ENCODE assay signal across 8 cellular contexts in genomic region chr6:108782231-108783041, GRCh38.
DNase-seq lines count a peak whose midpoint lies in the region; ATAC-seq and TF ChIP-seq lines count a peak whose summit lies in the region.

No MANE protein-coding gene starts in this region.

- H4K20me1 ChIP-seq in OCI-LY3 (ENCODE audit: insufficient read depth, low read length) = no peaks in the 10 kb centered on the region

- H3K79me2 ChIP-seq in OCI-LY3 (ENCODE audit: low read length) = no peaks in the 10 kb centered on the region

- peak overlapping the region; percentile 52 for H3K4me2 ChIP-seq in OCI-LY3 (ENCODE audit: low read length)

- ATAC-seq in HG03342 (IDR thresholded peaks at IDR 0.05; ENCODE audit: unreplicated experiment) = no peak

- peak; percentile 88 for TF ChIP-seq CTCF in HL-60 (IDR thresholded peaks at IDR 0.05; ENCODE audit: insufficient read depth, low read length)
- TF ChIP-seq CTCF in OCI-LY3 (IDR thresholded peaks at IDR 0.05; ENCODE audit: low read depth, low read length) = peak; percentile 72

- peaks cover 4% of the 10 kb centered on the region; the same call in 1 of the 2 replicates for H3K4me1 ChIP-seq in OCI-LY3 (ENCODE audit: low read length)
- H3K4me1 ChIP-seq in esophagus (ENCODE audit: control insufficient read depth in 2 of 2, insufficient read depth in 2 of 2, low read length in 1 of 2) = peaks cover 0 to 3% of the 10 kb centered on the region in 2 donors
- peaks cover 6 to 8% of the 10 kb centered on the region in 2 donors for H3K4me1 ChIP-seq in mucosa of rectum (ENCODE audit: control insufficient read depth in 2 of 2, insufficient read depth in 2 of 2, low read length in 2 of 2)

- H3K9ac ChIP-seq in OCI-LY3 (ENCODE audit: low read length) = no peak overlapping the region
- peak overlapping the region; percentile 20 to 65 for H3K9ac ChIP-seq in mucosa of rectum (ENCODE audit: low read depth in 1 of 2, low read length in 2 of 2)

- H3K27ac ChIP-seq in HL-60 (replicated peaks) (no peak overlapping the region), OCI-LY3 (ENCODE audit: low read length) (no peak overlapping the region), esophagus (ENCODE audit: low read depth in 2 of 2, low read length in 1 of 2) (peak overlapping the region in 1 of 2 donors; percentile 28), mucosa of rectum (ENCODE audit: low read depth in 2 of 2, low read length in 2 of 2) (peak overlapping the region in 1 of 2 donors; percentile 29)

- WGBS in esophagus, 2 donors = 2 to 3% methylated on average over 21 of the region's 21 CpGs

- H3K9me3 ChIP-seq in OCI-LY3 (ENCODE audit: insufficient read depth, low read length) (no peaks in the 10 kb centered on the region), esophagus (ENCODE audit: control insufficient read depth in 2 of 2, insufficient read depth in 1 of 2, low read depth in 1 of 2, low read length in 1 of 2) (no peaks in the 10 kb centered on the region), mucosa of rectum (ENCODE audit: control insufficient read depth in 2 of 2, low read length in 2 of 2) (no peaks in the 10 kb centered on the region)

- no peak overlapping the region for H2AFZ ChIP-seq in OCI-LY3 (ENCODE audit: low read depth, low read length)

- DNase-seq in GDM1 (lab: John Stamatoyannopoulos, UW) (peak; percentile 67), HL-60 (ENCODE audit: low read depth in 1 of 2, low spot score in 1 of 2) (peak; percentile 69 to 89), activated T-cell treated with anti-CD3 and anti-CD28 coated beads for 48 hours (ENCODE audit: low read depth) (peak; percentile 73)
- DNase-seq in stimulated activated CD8-positive, alpha-beta memory T cell treated with anti-CD3 and anti-CD28 coated beads, Interleukin-4, amount 100 ng/mL, for 1 hour (ENCODE audit: low read depth in 2 of 2, low spot score in 1 of 2) = peak; percentile 22 to 57

- H3K36me3 ChIP-seq in OCI-LY3 (replicated peaks; ENCODE audit: low read depth, low read length) (no peaks in the 10 kb centered on the region), esophagus (ENCODE audit: control insufficient read depth in 2 of 2, insufficient read depth in 2 of 2, low read length in 1 of 2) (no peaks in the 10 kb centered on the region), mucosa of rectum (ENCODE audit: control insufficient read depth in 2 of 2, insufficient read depth in 2 of 2, low read length in 2 of 2) (no peaks in the 10 kb centered on the region)

- H3K4me3 ChIP-seq in HL-60 (replicated peaks; ENCODE audit: insufficient read depth, low read length) = no peak overlapping the region
- peak overlapping the region; percentile 61 for H3K4me3 ChIP-seq in OCI-LY3 (ENCODE audit: low read length)
- H3K4me3 ChIP-seq in esophagus (ENCODE audit: low read depth in 1 of 2, low read length in 2 of 2) = peak overlapping the region; percentile 42 to 60
- peak overlapping the region; percentile 71 to 83 for H3K4me3 ChIP-seq in mucosa of rectum (ENCODE audit: low read length in 2 of 2)

- H3K27me3 ChIP-seq in HL-60 (ENCODE audit: insufficient read depth, poor library complexity, severe bottlenecking) = no peaks in the 10 kb centered on the region
- H3K27me3 ChIP-seq in OCI-LY3 (ENCODE audit: low read depth, low read length) = peaks cover 67% of the 10 kb centered on the region
- H3K27me3 ChIP-seq in esophagus (ENCODE audit: control insufficient read depth in 1 of 2, insufficient read depth in 2 of 2, low read length in 2 of 2) = no peaks in the 10 kb centered on the region
- H3K27me3 ChIP-seq in mucosa of rectum (ENCODE audit: control insufficient read depth in 2 of 2, insufficient read depth in 2 of 2, low read length in 2 of 2) = no peaks in the 10 kb centered on the region
